ENCODE assay signal across 19 cellular contexts in genomic region chr6:166454692-166455515, GRCh38.
"Had no signal": no experiment of that assay in that cellular context is flagged by ENCODE, and none has a peak within 500 bp of the region (broad histone marks: within the 10 kb centered on the region; RNA-seq: fewer than 3 reads in every experiment).

No MANE protein-coding gene starts in this region.

- H3K27me3 ChIP-seq: esophagus squamous epithelium, tibial nerve, upper lobe of right lung, vagina had no signal

- H3K27ac ChIP-seq: esophagus squamous epithelium, tibial nerve, upper lobe of right lung, vagina had no signal

- H3K4me2 ChIP-seq: smooth muscle cell had no signal

- H3K9me3 ChIP-seq: tibial nerve, upper lobe of right lung, vagina had no signal

- H3K4me3 Mint-ChIP-seq: dendritic cell treated with granulocyte-macrophage colony-stimulating factor and Interleukin-4, amounts not matched to agents 40 ng/mL and 50 ng/mL, for 4 days; effector memory CD8-positive, alpha-beta T cell; stimulated activated effector memory CD8-positive, alpha-beta T cell treated with anti-CD3 and anti-CD28 coated beads, Interleukin-12 subunit alpha, Interleukin-12 subunit beta, amount 100 ng/mL, for 72 hours had no signal

- H3K4me3 ChIP-seq: esophagus squamous epithelium, lung, smooth muscle cell, tibial nerve, upper lobe of right lung, vagina had no signal

- H3K27ac Mint-ChIP-seq: dendritic cell treated with granulocyte-macrophage colony-stimulating factor and Interleukin-4, amounts not matched to agents 40 ng/mL and 50 ng/mL, for 4 days; effector memory CD8-positive, alpha-beta T cell; stimulated activated effector memory CD8-positive, alpha-beta T cell treated with anti-CD3 and anti-CD28 coated beads, Interleukin-12 subunit alpha, Interleukin-12 subunit beta, amount 100 ng/mL, for 72 hours had no signal

- H3K27me3 Mint-ChIP-seq: dendritic cell treated with granulocyte-macrophage colony-stimulating factor and Interleukin-4, amounts not matched to agents 40 ng/mL and 50 ng/mL, for 4 days; effector memory CD8-positive, alpha-beta T cell; progenitor cell of endocrine pancreas had no signal

- H3K4me1 ChIP-seq: esophagus squamous epithelium, tibial nerve, vagina had no signal

- H3K36me3 ChIP-seq: vagina had no signal

- ATAC-seq: effector memory CD8-positive, alpha-beta T cell; left colon; left ventricle myocardium superior; right cardiac atrium; stimulated activated effector memory CD8-positive, alpha-beta T cell treated with anti-CD3 and anti-CD28 coated beads, Interleukin-12 subunit alpha, Interleukin-12 subunit beta, amount 100 ng/mL, for 72 hours; stimulated activated naive CD8-positive, alpha-beta T cell treated with anti-CD3 and anti-CD28 coated beads, Interleukin-15, Interleukin-2, amounts not matched to agents 100 U/mL and 50 U/mL, for 24 hours; upper lobe of right lung had no signal

- H3K36me3 Mint-ChIP-seq: stimulated activated effector memory CD8-positive, alpha-beta T cell treated with anti-CD3 and anti-CD28 coated beads, Interleukin-12 subunit alpha, Interleukin-12 subunit beta, amount 100 ng/mL, for 72 hours had no signal

- DNase-seq: effector memory CD8-positive, alpha-beta T cell; esophagus squamous epithelium; foreskin fibroblast; left colon; left ventricle myocardium superior; mesenchymal stem cell; midbrain; right cardiac atrium; stimulated activated CD4-positive, alpha-beta T cell treated with anti-CD3 and anti-CD28 coated beads, Interleukin-4, amount 100 ng/mL, for 1 hour; stimulated activated CD8-positive, alpha-beta memory T cell treated with anti-CD3 and anti-CD28 coated beads, Interleukin-4, amount 100 ng/mL, for 48 hours; stimulated activated naive CD8-positive, alpha-beta T cell treated with anti-CD3 and anti-CD28 coated beads, Interleukin-15, Interleukin-2, amounts not matched to agents 100 U/mL and 50 U/mL, for 24 hours; upper lobe of right lung had no signal

- H3K4me1 Mint-ChIP-seq: stimulated activated effector memory CD8-positive, alpha-beta T cell treated with anti-CD3 and anti-CD28 coated beads, Interleukin-12 subunit alpha, Interleukin-12 subunit beta, amount 100 ng/mL, for 72 hours had no signal
